Comparison of ENCODE assay signal across 9 cellular contexts in genomic region chr2:88451647-88452150, GRCh38. TPM values are rescaled to one million over a fixed set of nuclear protein-coding genes. Genes with fewer than 3 reads are reported as not detected.
DNase-seq lines count a peak whose midpoint lies in the region; ATAC-seq and TF ChIP-seq lines count a peak whose summit lies in the region.
"Had no signal": no experiment of that assay in that cellular context is flagged by ENCODE, and none has a peak within 500 bp of the region (broad histone marks: within the 10 kb centered on the region; RNA-seq: fewer than 3 reads in every experiment).

No MANE protein-coding gene starts in this region.

- H3K27ac ChIP-seq in iPS-18a (ENCODE audit: low read length) (no peak overlapping the region), upper lobe of right lung (no peak overlapping the region)

- H3K36me3 ChIP-seq in iPS-18a (ENCODE audit: control insufficient read depth, low read depth, low read length) (peaks cover 7% of the 10 kb centered on the region), upper lobe of right lung (no peaks in the 10 kb centered on the region)

- CTCF ChIA-PET in activated CD8-positive, alpha-beta T cell treated with anti-CD3 and anti-CD28 coated beads for 36 hours (lab: Charles Lee), result no interaction called here

- DNase-seq in stimulated activated CD4-positive, alpha-beta T cell treated with anti-CD3 and anti-CD28 coated beads, Interleukin-4, amount 100 ng/mL, for 1 hour, result peak; percentile 14
- no peak for DNase-seq in stimulated activated CD4-positive, alpha-beta T cell treated with anti-CD3 and anti-CD28 coated beads, Interleukin-12 subunit alpha, Interleukin-12 subunit beta, amount 100 ng/mL, for 4 hours
- DNase-seq in activated CD8-positive, alpha-beta T cell treated with anti-CD3 and anti-CD28 coated beads for 36 hours, result peak; percentile 21
- DNase-seq in upper lobe of right lung, result peak; percentile 65
- no peak for DNase-seq in midbrain (lab: John Stamatoyannopoulos, UW)
- no peak for DNase-seq in kidney glomerular epithelial cell (lab: John Stamatoyannopoulos, UW)

- no peaks in the 10 kb centered on the region for H3K36me3 Mint-ChIP-seq in activated CD8-positive, alpha-beta T cell treated with anti-CD3 and anti-CD28 coated beads for 36 hours (ENCODE audit: low read depth)

- H3K27me3 ChIP-seq in iPS-18a (ENCODE audit: control insufficient read depth, insufficient read depth, low read length) (peaks cover 39% of the 10 kb centered on the region), upper lobe of right lung (peaks cover 91% of the 10 kb centered on the region)

- H3K9me3 Mint-ChIP-seq in activated CD8-positive, alpha-beta T cell treated with anti-CD3 and anti-CD28 coated beads for 36 hours, result no peaks in the 10 kb centered on the region

- peak overlapping the region; percentile 36 for H3K9ac ChIP-seq in iPS-18a (ENCODE audit: low read length)

- H3K27ac Mint-ChIP-seq in activated CD8-positive, alpha-beta T cell treated with anti-CD3 and anti-CD28 coated beads for 36 hours, result no peak overlapping the region

- peak; percentile 32 for ATAC-seq in activated CD8-positive, alpha-beta T cell treated with anti-CD3 and anti-CD28 coated beads for 36 hours
- ATAC-seq in upper lobe of right lung (peak; percentile 28), GM21360 (IDR thresholded peaks at IDR 0.05; ENCODE audit: unreplicated experiment) (no peak)

- peaks cover 9% of the 10 kb centered on the region for H3K4me1 ChIP-seq in iPS-18a (ENCODE audit: control insufficient read depth, low read depth, low read length)
- H3K4me1 ChIP-seq in upper lobe of right lung, result no peaks in the 10 kb centered on the region

- peak overlapping the region; percentile 38 for H3K4me3 Mint-ChIP-seq in activated CD8-positive, alpha-beta T cell treated with anti-CD3 and anti-CD28 coated beads for 36 hours

- intact Hi-C loops in activated CD8-positive, alpha-beta T cell treated with anti-CD3 and anti-CD28 coated beads for 36 hours (cut with micrococcal nuclease), result no loop called here
- intact Hi-C loops in upper lobe of right lung (cut with DNase I), result no loop called here

- H3K9me3 ChIP-seq in iPS-18a (ENCODE audit: control insufficient read depth, low read depth, low read length) (no peaks in the 10 kb centered on the region), upper lobe of right lung (no peaks in the 10 kb centered on the region)

- peaks cover 4% of the 10 kb centered on the region for H3K4me1 Mint-ChIP-seq in activated CD8-positive, alpha-beta T cell treated with anti-CD3 and anti-CD28 coated beads for 36 hours (ENCODE audit: low read depth)

- peaks cover 53% of the 10 kb centered on the region for H3K27me3 Mint-ChIP-seq in activated CD8-positive, alpha-beta T cell treated with anti-CD3 and anti-CD28 coated beads for 36 hours

- no peak for TF ChIP-seq CTCF in activated CD8-positive, alpha-beta T cell treated with anti-CD3 and anti-CD28 coated beads for 36 hours (IDR thresholded peaks at IDR 0.05)
- TF ChIP-seq CTCF in upper lobe of right lung (IDR thresholded peaks at IDR 0.05), result no peak

- POLR2A ChIA-PET in activated CD8-positive, alpha-beta T cell treated with anti-CD3 and anti-CD28 coated beads for 36 hours (lab: Charles Lee), result no interaction called here

- peak overlapping the region; percentile 59 for H3K4me3 ChIP-seq in iPS-18a (ENCODE audit: low read length)
- H3K4me3 ChIP-seq in upper lobe of right lung, result no peak overlapping the region

RNA-seq across cellular contexts. Expression of gene FOXI3, which starts 0.8 kb away (rescaled TPM):
- total RNA-seq in activated CD8-positive, alpha-beta T cell treated with anti-CD3 and anti-CD28 coated beads for 36 hours, result not detected
- total RNA-seq in upper lobe of right lung, result not detected
- total RNA-seq: G401 had no signal

Comparison
In these comparisons a context has a peak if more than half of its experiments do, and no peak if none do; other contexts are left out.
1. DNase-seq: peak in stimulated activated CD4-positive, alpha-beta T cell treated with anti-CD3 and anti-CD28 coated beads, Interleukin-4, amount 100 ng/mL, for 1 hour (single experiment), activated CD8-positive, alpha-beta T cell treated with anti-CD3 and anti-CD28 coated beads for 36 hours (single experiment) and upper lobe of right lung (single experiment); none in stimulated activated CD4-positive, alpha-beta T cell treated with anti-CD3 and anti-CD28 coated beads, Interleukin-12 subunit alpha, Interleukin-12 subunit beta, amount 100 ng/mL, for 4 hours (single experiment), midbrain (single experiment) and kidney glomerular epithelial cell (single experiment).